Comparison of ENCODE assay signal across 8 cellular contexts in the genomic region with DNA sequence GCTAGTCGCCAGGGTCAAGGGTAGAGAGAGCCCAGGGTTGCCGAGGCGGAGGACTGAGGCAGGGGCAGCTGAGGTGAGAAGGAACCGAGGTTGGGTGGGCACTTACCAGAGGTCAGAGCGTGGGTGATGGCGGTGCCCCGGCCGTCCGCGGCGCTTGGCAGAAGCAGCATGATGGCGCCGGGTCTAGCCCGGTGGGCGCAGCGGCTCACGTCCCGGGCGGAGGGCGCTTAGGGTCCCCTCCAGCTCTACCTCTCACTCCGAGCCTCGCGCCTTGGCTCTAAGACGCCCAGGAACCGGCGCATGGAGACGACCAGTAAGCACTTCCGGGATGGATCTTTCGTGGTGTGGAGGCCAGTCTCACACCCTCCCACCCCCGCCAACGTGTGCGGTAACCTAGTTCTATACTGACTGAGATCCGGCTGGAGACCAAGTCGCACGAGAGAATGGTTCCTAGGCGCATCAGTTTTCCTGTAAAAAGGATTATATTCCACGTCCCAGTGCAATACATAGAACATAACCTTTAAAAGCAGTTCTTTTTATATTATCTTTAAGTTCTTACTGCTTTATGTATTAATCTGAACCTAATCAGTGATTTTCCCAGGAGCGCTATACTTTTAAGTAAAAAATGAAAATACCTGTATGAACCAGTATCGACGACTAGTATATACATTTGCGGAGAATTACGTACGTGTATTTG. TPM values are rescaled to one million over a fixed set of nuclear protein-coding genes. Genes with fewer than 3 reads are reported as not detected.
DNase-seq lines count a peak whose midpoint lies in the region; ATAC-seq and TF ChIP-seq lines count a peak whose summit lies in the region.

A gene with protein sequence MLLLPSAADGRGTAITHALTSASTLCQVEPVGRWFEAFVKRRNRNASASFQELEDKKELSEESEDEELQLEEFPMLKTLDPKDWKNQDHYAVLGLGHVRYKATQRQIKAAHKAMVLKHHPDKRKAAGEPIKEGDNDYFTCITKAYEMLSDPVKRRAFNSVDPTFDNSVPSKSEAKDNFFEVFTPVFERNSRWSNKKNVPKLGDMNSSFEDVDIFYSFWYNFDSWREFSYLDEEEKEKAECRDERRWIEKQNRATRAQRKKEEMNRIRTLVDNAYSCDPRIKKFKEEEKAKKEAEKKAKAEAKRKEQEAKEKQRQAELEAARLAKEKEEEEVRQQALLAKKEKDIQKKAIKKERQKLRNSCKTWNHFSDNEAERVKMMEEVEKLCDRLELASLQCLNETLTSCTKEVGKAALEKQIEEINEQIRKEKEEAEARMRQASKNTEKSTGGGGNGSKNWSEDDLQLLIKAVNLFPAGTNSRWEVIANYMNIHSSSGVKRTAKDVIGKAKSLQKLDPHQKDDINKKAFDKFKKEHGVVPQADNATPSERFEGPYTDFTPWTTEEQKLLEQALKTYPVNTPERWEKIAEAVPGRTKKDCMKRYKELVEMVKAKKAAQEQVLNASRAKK (minus strand): TSS at position 315 of the 697 bp plus-strand sequence. CDS start 145 bp downstream, at position 170.

- H3K27me3 ChIP-seq in spleen (replicated peaks in 1 of 7), result no peaks in the 10 kb centered on the region

- peaks cover 0 to 28% (median 18%) of the 10 kb centered on the region in 6 donors for H3K36me3 ChIP-seq in spleen

- no peaks in the 10 kb centered on the region for H3K9me3 Mint-ChIP-seq in activated B cell treated with CpG ODN at 0.5 μM for 24 hours

- intact Hi-C loops in activated B cell treated with CpG ODN at 0.5 μM for 24 hours (cut with micrococcal nuclease) (loop anchor here (1.0 to 10.0 kb wide), 5 partner anchors 47 to 863 kb away; partner anchors contain the start of genes ARMC10, FAM185A, FBXL13 and NAPEPLD), spleen (cut with DNase I; ENCODE audit: low total_unique reads) (no loop called here)

- H3K4me3 ChIP-seq in cardiac fibroblast (replicated peaks in 1 of 2; ENCODE audit: low read depth in 2 of 2, low read length in 2 of 2), result peak within 1 kb of the TSS; percentile 72 to 81
- peak within 1 kb of the TSS; percentile 79 to 99 (median 90) for H3K4me3 ChIP-seq in spleen

- peak within 1 kb of the TSS; percentile 94 for H3K27ac Mint-ChIP-seq in activated B cell treated with CpG ODN at 0.5 μM for 24 hours

- H3K36me3 Mint-ChIP-seq in activated B cell treated with CpG ODN at 0.5 μM for 24 hours (ENCODE audit: low read depth), result peaks cover 42% of the 10 kb centered on the region

- H3K9me3 ChIP-seq in spleen, result no peaks in the 10 kb centered on the region

- TF ChIP-seq POLR2A in spleen (IDR thresholded peaks at IDR 0.05), result no peak

- CTCF ChIA-PET in activated B cell treated with CpG ODN at 0.5 μM for 24 hours (lab: Charles Lee), result interaction anchor here (0.6 kb wide), 1 partner anchor 102 kb away, joined by 3 read pairs; no protein-coding TSS in a partner anchor

- TF ChIP-seq CTCF in activated B cell treated with CpG ODN at 0.5 μM for 24 hours (IDR thresholded peaks at IDR 0.05), result no peak
- TF ChIP-seq CTCF in cardiac fibroblast (IDR thresholded peaks at IDR 0.05; ENCODE audit: low read depth, low read length), result no peak
- no peak for TF ChIP-seq CTCF in spleen (IDR thresholded peaks at IDR 0.05 in 8 of 11, conservative IDR thresholded peaks at IDR 0.05 in 3 of 11)

- H3K4me3 Mint-ChIP-seq in activated B cell treated with CpG ODN at 0.5 μM for 24 hours, result peak within 1 kb of the TSS; percentile 99

- no peaks in the 10 kb centered on the region for H3K27me3 Mint-ChIP-seq in activated B cell treated with CpG ODN at 0.5 μM for 24 hours

- WGBS in spleen, 5 donors, result 8 to 11% (median 9%) methylated on average over 31 to 43 of the region's 43 CpGs

- ATAC-seq in GM18909 (IDR thresholded peaks at IDR 0.05; ENCODE audit: poor library complexity, unreplicated experiment) (peak; percentile 81), HG03175 (IDR thresholded peaks at IDR 0.05; ENCODE audit: unreplicated experiment) (peak; percentile 80), activated B cell treated with CpG ODN at 0.5 μM for 24 hours (ENCODE audit: low read depth) (peak; percentile 90)

- peak; percentile 91 for DNase-seq in AG08396 (ENCODE audit: low spot score)
- peak; percentile 95 for DNase-seq in NCI-H2227 treated with DMSO at 0.1 percent for 48 hours (lab: John Stamatoyannopoulos, UW)
- DNase-seq in activated B cell treated with CpG ODN at 0.5 μM for 24 hours, result peak; percentile 65
- peak; percentile 95 to 96 for DNase-seq in cardiac fibroblast (ENCODE audit: low read depth in 2 of 2)
- DNase-seq in inferior parietal cortex (ENCODE audit: extremely low spot score), result peak; percentile 89
- peak; percentile 94 for DNase-seq in spleen

- peak within 1 kb of the TSS; percentile 74 to 94 (median 86) for H3K27ac ChIP-seq in spleen

- POLR2A ChIA-PET in activated B cell treated with CpG ODN at 0.5 μM for 24 hours (lab: Charles Lee), result interaction anchor here (1.3 kb wide), 1 partner anchor 39 kb away, joined by 4 read pairs; no protein-coding TSS in a partner anchor

- H3K4me1 ChIP-seq in spleen, result peaks cover 23 to 94% (median 76%) of the 10 kb centered on the region in 6 donors

- H3K4me1 Mint-ChIP-seq in activated B cell treated with CpG ODN at 0.5 μM for 24 hours, result peaks cover 60% of the 10 kb centered on the region

RNA-seq across cellular contexts. Expression of the gene that starts here (rescaled TPM):
- 45.8 and 49.0 TPM in 2 replicates for total RNA-seq in activated B cell treated with CpG ODN at 0.5 μM for 24 hours
- 10 to 100 TPM; 17.3 to 31.2 (median 23.9) TPM for total RNA-seq in spleen
- polyA plus RNA-seq in spleen, result 10 to 100 TPM; 20.4 to 31.7 (median 25.2) TPM

Comparison
In these comparisons a context has a peak if more than half of its experiments do, and no peak if none do; other contexts are left out.
1. Peak in every context shown above with its lines: DNase-seq, ATAC-seq, H3K4me3 ChIP-seq and H3K27ac ChIP-seq.